Comparison of ENCODE assay signal across 29 cellular contexts in genomic region chr7:125934965-125935364, GRCh38.
"Had no signal": no experiment of that assay in that cellular context is flagged by ENCODE, and none has a peak within 500 bp of the region (broad histone marks: within the 10 kb centered on the region; RNA-seq: fewer than 3 reads in every experiment).

No MANE protein-coding gene starts in this region.

- H3K4me1 ChIP-seq: colonic mucosa, prostate gland, sigmoid colon, uterus had no signal

- H3K27me3 ChIP-seq: colonic mucosa, dorsolateral prefrontal cortex, ovary, sigmoid colon, uterus had no signal

- H3K4me3 ChIP-seq: colonic mucosa, dorsolateral prefrontal cortex, ovary, prostate gland, sigmoid colon, uterus had no signal

- H3K36me3 ChIP-seq: colonic mucosa, ovary, prostate gland, sigmoid colon, uterus had no signal

- ATAC-seq: activated CD8-positive, alpha-beta memory T cell treated with anti-CD3 and anti-CD28 coated beads, Interleukin-2, amount 10 ng/mL, durations not matched to agents 7 days and 5 days; activated CD8-positive, alpha-beta T cell treated with anti-CD3 and anti-CD28 coated beads, Interleukin-2, amount 10 ng/mL, durations not matched to agents 7 days and 5 days; activated naive CD4-positive, alpha-beta T cell treated with anti-CD3 and anti-CD28 coated beads, Interleukin-2, amount 50 U/mL, for 72 hours; naive thymus-derived CD4-positive, alpha-beta T cell; stimulated activated memory B cell treated with anti-CD40 and anti-IgM and Interleukin-4, amounts not matched to agents 10 μg/mL and 1 μg/mL and 100 μg/mL, for 72 hours; stimulated activated naive CD8-positive, alpha-beta T cell treated with anti-CD3 and anti-CD28 coated beads, Interleukin-15, amount 100 ng/mL, for 72 hours had no signal

- H3K9me3 ChIP-seq: colonic mucosa, ovary, prostate gland, sigmoid colon, uterus had no signal

- H3K9me3 Mint-ChIP-seq: activated naive CD4-positive, alpha-beta T cell treated with anti-CD3 and anti-CD28 coated beads, Interleukin-2, amount 50 U/mL, for 72 hours; memory B cell; stimulated activated memory B cell treated with anti-CD40 and anti-IgM and Interleukin-4, amounts not matched to agents 10 μg/mL and 1 μg/mL and 100 μg/mL, for 72 hours; type B pancreatic cell had no signal

- DNase-seq: activated CD4-positive, alpha-beta T cell treated with anti-CD3 and anti-CD28 coated beads, Interleukin-2, amount 10 ng/mL, durations not matched to agents 7 days and 5 days; activated CD4-positive, CD25-positive, alpha-beta regulatory T cell treated with anti-CD3 and anti-CD28 coated beads, Interleukin-2, amount 50 U/mL, for 72 hours; activated CD8-positive, alpha-beta memory T cell treated with anti-CD3 and anti-CD28 coated beads, Interleukin-2, amount 10 ng/mL, durations not matched to agents 7 days and 5 days; activated CD8-positive, alpha-beta T cell treated with anti-CD3 and anti-CD28 coated beads, Interleukin-2, amount 10 ng/mL, durations not matched to agents 7 days and 5 days; activated naive CD4-positive, alpha-beta T cell; activated T-cell treated with anti-CD3 and anti-CD28 coated beads, Interleukin-2, amount 50 U/mL, for 48 hours; colonic mucosa; dorsolateral prefrontal cortex; effector memory CD4-positive, alpha-beta T cell; immature natural killer cell; midbrain; naive thymus-derived CD4-positive, alpha-beta T cell; ovary; retina; sigmoid colon; small intestine; stimulated activated CD4-positive, alpha-beta T cell treated with anti-CD3 and anti-CD28 coated beads, Interleukin-1b, Interleukin-23, amount 100 ng/mL, for 48 hours; stimulated activated CD4-positive, alpha-beta T cell treated with anti-CD3 and anti-CD28 coated beads, Interleukin-4, amount 100 ng/mL, for 4 hours; stimulated activated CD8-positive, alpha-beta memory T cell treated with anti-CD3 and anti-CD28 coated beads, Interleukin-4, amount 100 ng/mL, for 48 hours; stimulated activated naive CD8-positive, alpha-beta T cell treated with anti-CD3 and anti-CD28 coated beads, Interleukin-15, amount 100 ng/mL, for 72 hours; substantia nigra; T1000; uterus had no signal

- H3K27me3 Mint-ChIP-seq: activated CD4-positive, alpha-beta T cell treated with anti-CD3 and anti-CD28 coated beads, Interleukin-2, amount 10 ng/mL, durations not matched to agents 7 days and 5 days; activated CD8-positive, alpha-beta memory T cell treated with anti-CD3 and anti-CD28 coated beads, Interleukin-2, amount 10 ng/mL, durations not matched to agents 7 days and 5 days; memory B cell; naive thymus-derived CD4-positive, alpha-beta T cell; stimulated activated memory B cell treated with anti-CD40 and anti-IgM and Interleukin-4, amounts not matched to agents 10 μg/mL and 1 μg/mL and 100 μg/mL, for 72 hours; stimulated activated naive CD8-positive, alpha-beta T cell treated with anti-CD3 and anti-CD28 coated beads, Interleukin-15, amount 100 ng/mL, for 72 hours; type B pancreatic cell had no signal

- H3K4me1 Mint-ChIP-seq: activated CD4-positive, alpha-beta T cell treated with anti-CD3 and anti-CD28 coated beads, Interleukin-2, amount 10 ng/mL, durations not matched to agents 7 days and 5 days; activated CD8-positive, alpha-beta memory T cell treated with anti-CD3 and anti-CD28 coated beads, Interleukin-2, amount 10 ng/mL, durations not matched to agents 7 days and 5 days; immature natural killer cell; memory B cell; naive thymus-derived CD4-positive, alpha-beta T cell; stimulated activated memory B cell treated with anti-CD40 and anti-IgM and Interleukin-4, amounts not matched to agents 10 μg/mL and 1 μg/mL and 100 μg/mL, for 72 hours; stimulated activated naive CD8-positive, alpha-beta T cell treated with anti-CD3 and anti-CD28 coated beads, Interleukin-15, amount 100 ng/mL, for 72 hours had no signal

- H3K4me3 Mint-ChIP-seq: activated CD4-positive, alpha-beta T cell treated with anti-CD3 and anti-CD28 coated beads, Interleukin-2, amount 10 ng/mL, durations not matched to agents 7 days and 5 days; activated CD8-positive, alpha-beta memory T cell treated with anti-CD3 and anti-CD28 coated beads, Interleukin-2, amount 10 ng/mL, durations not matched to agents 7 days and 5 days; activated CD8-positive, alpha-beta T cell treated with anti-CD3 and anti-CD28 coated beads, Interleukin-2, amount 10 ng/mL, durations not matched to agents 7 days and 5 days; immature natural killer cell; memory B cell; naive thymus-derived CD4-positive, alpha-beta T cell; stimulated activated memory B cell treated with anti-CD40 and anti-IgM and Interleukin-4, amounts not matched to agents 10 μg/mL and 1 μg/mL and 100 μg/mL, for 72 hours; stimulated activated naive CD8-positive, alpha-beta T cell treated with anti-CD3 and anti-CD28 coated beads, Interleukin-15, amount 100 ng/mL, for 72 hours; type B pancreatic cell had no signal

- H3K27ac ChIP-seq: colonic mucosa, dorsolateral prefrontal cortex, ovary, prostate gland, sigmoid colon, uterus had no signal

- H3K27ac Mint-ChIP-seq: activated CD4-positive, alpha-beta T cell treated with anti-CD3 and anti-CD28 coated beads, Interleukin-2, amount 10 ng/mL, durations not matched to agents 7 days and 5 days; activated CD8-positive, alpha-beta memory T cell treated with anti-CD3 and anti-CD28 coated beads, Interleukin-2, amount 10 ng/mL, durations not matched to agents 7 days and 5 days; activated CD8-positive, alpha-beta T cell treated with anti-CD3 and anti-CD28 coated beads, Interleukin-2, amount 10 ng/mL, durations not matched to agents 7 days and 5 days; activated naive CD4-positive, alpha-beta T cell treated with anti-CD3 and anti-CD28 coated beads, Interleukin-2, amount 50 U/mL, for 72 hours; activated T-helper 2 cell treated with anti-CD3 and anti-CD28 coated beads, Interferon-gamma antibody, Interleukin-2, Interleukin-4, amounts not matched to agents 10 μg/mL and 5 μg/mL and 100 μg/mL, durations not matched to agents 14 hours and 24 hours and 36 hours; immature natural killer cell; memory B cell; naive thymus-derived CD4-positive, alpha-beta T cell; stimulated activated memory B cell treated with anti-CD40 and anti-IgM and Interleukin-4, amounts not matched to agents 10 μg/mL and 1 μg/mL and 100 μg/mL, for 72 hours; stimulated activated naive CD8-positive, alpha-beta T cell treated with anti-CD3 and anti-CD28 coated beads, Interleukin-15, amount 100 ng/mL, for 72 hours; type B pancreatic cell had no signal

- H3K36me3 Mint-ChIP-seq: activated CD8-positive, alpha-beta memory T cell treated with anti-CD3 and anti-CD28 coated beads, Interleukin-2, amount 10 ng/mL, durations not matched to agents 7 days and 5 days; immature natural killer cell; memory B cell; naive thymus-derived CD4-positive, alpha-beta T cell; stimulated activated memory B cell treated with anti-CD40 and anti-IgM and Interleukin-4, amounts not matched to agents 10 μg/mL and 1 μg/mL and 100 μg/mL, for 72 hours; type B pancreatic cell had no signal
